Comparison of ENCODE assay signal across 31 cellular contexts in genomic region chrX:11564546-11564945, GRCh38.
"Had no signal": no experiment of that assay in that cellular context is flagged by ENCODE, and none has a peak within 500 bp of the region (broad histone marks: within the 10 kb centered on the region; RNA-seq: fewer than 3 reads in every experiment).

No MANE protein-coding gene starts in this region.

- ATAC-seq: activated CD4-positive, CD25-positive, alpha-beta regulatory T cell treated with anti-CD3 and anti-CD28 coated beads, Interleukin-2, amount 50 U/mL, for 24 hours; activated CD8-positive, alpha-beta T cell treated with anti-CD3 and anti-CD28 coated beads for 36 hours; activated T-cell treated with anti-CD3 and anti-CD28 coated beads, Interleukin-2, amount 50 U/mL, for 4 hours; activated T-helper 17 cell treated with anti-CD3 and anti-CD28 coated beads, Interleukin-2, amount 50 U/mL, for 72 hours; esophagus mucosa; foreskin keratinocyte; gastrocnemius medialis; heart left ventricle; T-helper 17 cell had no signal

- H3K4me1 ChIP-seq: adrenal gland, breast epithelium, foreskin keratinocyte, heart left ventricle had no signal

- H3K36me3 ChIP-seq: adrenal gland, breast epithelium, cardiac muscle cell, gastrocnemius medialis, heart left ventricle, WERI-Rb-1 had no signal

- H3K9me3 ChIP-seq: adrenal gland, breast epithelium, gastrocnemius medialis, heart left ventricle had no signal

- H3K4me3 ChIP-seq: adrenal gland, breast epithelium, cardiac muscle cell, coronary artery, dorsolateral prefrontal cortex, gastrocnemius medialis, heart left ventricle had no signal

- H3K27me3 ChIP-seq: adrenal gland, cardiac muscle cell, foreskin keratinocyte, gastrocnemius medialis, heart left ventricle had no signal

- H3K27ac ChIP-seq: adrenal gland, breast epithelium, coronary artery, dorsolateral prefrontal cortex, foreskin keratinocyte, heart left ventricle, WERI-Rb-1 had no signal

- DNase-seq: activated B cell treated with CpG ODN at 0.5 μM for 24 hours; activated CD4-positive, alpha-beta T cell treated with anti-CD3 and anti-CD28 coated beads for 48 hours; activated CD4-positive, alpha-beta T cell treated with anti-CD3 and anti-CD28 coated beads, Interleukin-2, amount 50 U/mL, for 1 hour; activated CD4-positive, alpha-beta T cell treated with anti-CD3 and anti-CD28 coated beads, Interleukin-2, amount 50 U/mL, for 48 hours; activated CD8-positive, alpha-beta memory T cell treated with anti-CD3 and anti-CD28 coated beads for 24 hours; activated CD8-positive, alpha-beta T cell treated with anti-CD3 and anti-CD28 coated beads for 36 hours; activated effector memory CD4-positive, alpha-beta T cell treated with Interleukin-2 at 50 U/mL for 16 hours; activated gamma-delta T cell treated with Interleukin-2 at 50 U/mL for 16 hours; activated naive CD4-positive, alpha-beta T cell treated with anti-CD3 and anti-CD28 coated beads, Interleukin-2, amount 50 U/mL, for 16 hours; activated naive CD4-positive, alpha-beta T cell treated with Interleukin-2 at 50 U/mL for 16 hours; activated T-cell treated with anti-CD3 and anti-CD28 coated beads, Interleukin-2, amount 50 U/mL, for 4 hours; adrenal gland; amygdala; aorta; dorsolateral prefrontal cortex; effector memory CD4-positive, alpha-beta T cell; endodermal cell; foreskin keratinocyte; gastrocnemius medialis; glutamatergic neuron; heart left ventricle; T-helper 1 cell; T-helper 17 cell; T1000; WERI-Rb-1 had no signal
